ENCODE assay signal across 27 cellular contexts in the genomic region with DNA sequence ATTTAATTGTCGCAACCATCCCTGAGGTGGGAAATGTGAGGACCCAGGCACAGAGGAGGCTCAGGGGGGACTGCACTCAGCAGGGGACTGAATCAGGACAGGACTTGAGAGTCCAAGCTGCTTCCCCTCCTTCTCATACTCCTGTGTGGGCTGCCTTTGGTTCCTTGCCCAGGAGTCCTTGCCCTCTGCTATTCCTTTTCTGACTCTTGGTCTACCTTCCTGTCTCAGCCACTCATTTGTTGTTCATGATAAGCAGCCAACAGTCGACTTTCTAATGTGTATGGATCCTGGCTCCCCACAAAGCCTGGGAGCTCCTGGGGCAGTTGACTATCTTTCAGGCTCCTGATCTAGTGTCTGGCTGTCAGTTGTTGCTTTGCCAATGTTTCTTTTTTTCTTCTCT. TPM values are rescaled to one million over a fixed set of nuclear protein-coding genes. Genes with fewer than 3 reads are reported as not detected.
DNase-seq lines count a peak whose midpoint lies in the region; ATAC-seq, FAIRE-seq and TF ChIP-seq lines count a peak whose summit lies in the region.
"Had no signal": no experiment of that assay in that cellular context is flagged by ENCODE, and none has a peak within 500 bp of the region (broad histone marks: within the 10 kb centered on the region; RNA-seq: fewer than 3 reads in every experiment).

No MANE protein-coding gene starts in this region.

- H3K4me3 ChIP-seq in HepG2 (replicated peaks in 1 of 3; ENCODE audit: insufficient read depth in 1 of 3, low read depth in 2 of 3, low read length in 3 of 3) (no peak overlapping the region), Peyer's patch (no peak overlapping the region)
- H3K4me3 ChIP-seq: breast epithelium, pancreas had no signal

- intact Hi-C loops in Calu3 (cut with micrococcal nuclease; ENCODE audit: unreplicated experiment): no loop called here
- intact Hi-C loops in left cardiac atrium (cut with DNase I): no loop called here
- intact Hi-C loops in HepG2 (cut with micrococcal nuclease; ENCODE audit: unreplicated experiment): no loop called here

- TF ChIP-seq POLR2A in HepG2 (IDR thresholded peaks at IDR 0.05; ENCODE audit: insufficient read depth in 1 of 2, low read depth in 2 of 2, low read length in 2 of 2): no peak
- no peak for TF ChIP-seq POLR2A in Peyer's patch (IDR thresholded peaks at IDR 0.05)

- H3K4me1 Mint-ChIP-seq in Calu3 (ENCODE audit: low read depth, unreplicated experiment): peaks cover 71% of the 10 kb centered on the region
- H3K4me1 Mint-ChIP-seq in nephron progenitor cell: peaks cover 74% of the 10 kb centered on the region
- H3K4me1 Mint-ChIP-seq: CD4-positive, alpha-beta memory T cell had no signal

- H3K27ac Mint-ChIP-seq in Calu3 (ENCODE audit: unreplicated experiment) (peak overlapping the region; percentile 65), nephron progenitor cell (peak overlapping the region; percentile 81)
- H3K27ac Mint-ChIP-seq: CD4-positive, alpha-beta memory T cell; stimulated activated naive CD8-positive, alpha-beta T cell treated with anti-CD3 and anti-CD28 coated beads, Interleukin-15, Interleukin-2, amounts not matched to agents 100 ng/mL and 50 ng/mL, for 24 hours had no signal

- H3K9ac ChIP-seq in HepG2 (ENCODE audit: insufficient read depth, low read depth, low read length): no peak overlapping the region

- H3K27me3 ChIP-seq in HepG2 (ENCODE audit: control insufficient read depth in 1 of 2, insufficient read depth in 2 of 2, low read length in 2 of 2): no peaks in the 10 kb centered on the region
- no peaks in the 10 kb centered on the region for H3K27me3 ChIP-seq in Peyer's patch
- H3K27me3 ChIP-seq: breast epithelium, pancreas had no signal

- FAIRE-seq in HepG2 (lab: Jason Lieb, UNC): no peak
- FAIRE-seq: colon, pancreas, RCC 7860, small intestine had no signal

- no peaks in the 10 kb centered on the region for H3K79me2 ChIP-seq in HepG2 (ENCODE audit: insufficient read depth, low read length)

- 89% methylated on average over 2 of the region's 2 CpGs for WGBS in HepG2 (ENCODE audit: low lambda C conversion rate)

- H3K36me3 ChIP-seq in HepG2 (replicated peaks in 1 of 2; ENCODE audit: control insufficient read depth in 1 of 2, insufficient read depth in 2 of 2, low read length in 2 of 2) (no peaks in the 10 kb centered on the region), Peyer's patch (peaks cover 0 to 28% (median 0%) of the 10 kb centered on the region in 3 donors)
- H3K36me3 ChIP-seq: breast epithelium had no signal

- TF ChIP-seq CTCF in Calu3 (IDR thresholded peaks at IDR 0.05; ENCODE audit: unreplicated experiment) (no peak), nephron progenitor cell (IDR thresholded peaks at IDR 0.05) (no peak), HepG2 (CRISPR knock-in tag; IDR thresholded peaks at IDR 0.05) (no peak), Peyer's patch (IDR thresholded peaks at IDR 0.05) (no peak)

- BruUV-seq in Calu3 (replicated peaks; lab: Mats Ljungman, UMichigan) (no TSS peak), HepG2 (replicated peaks; lab: Mats Ljungman, UMichigan) (no TSS peak)

- H4K20me1 ChIP-seq in HepG2 (ENCODE audit: insufficient read depth, low read length): no peaks in the 10 kb centered on the region

- H3K9me3 Mint-ChIP-seq in Calu3 (ENCODE audit: low read depth, unreplicated experiment) (no peaks in the 10 kb centered on the region), nephron progenitor cell (no peaks in the 10 kb centered on the region)
- H3K9me3 Mint-ChIP-seq: neural crest cell; stimulated activated naive CD8-positive, alpha-beta T cell treated with anti-CD3 and anti-CD28 coated beads, Interleukin-15, Interleukin-2, amounts not matched to agents 100 ng/mL and 50 ng/mL, for 24 hours had no signal

- ATAC-seq in left cardiac atrium: peak in 1 of 2 donors; percentile 6
- no peak for ATAC-seq in HepG2
- no peak for ATAC-seq in GM19324 (IDR thresholded peaks at IDR 0.05; ENCODE audit: low FRiP score, unreplicated experiment)
- ATAC-seq: pancreas had no signal

- no peak overlapping the region for H3K4me2 ChIP-seq in HepG2 (ENCODE audit: low read depth, low read length)

- no peak overlapping the region for H2AFZ ChIP-seq in HepG2 (ENCODE audit: low read length)

- in situ Hi-C loops in HepG2 (cut with HindIII; ENCODE audit: extremely low pct_ligation_motif_present, low pct_unique_long_range_greater_than_20kb): no loop called here

- CTCF ChIA-PET in Calu3 (lab: Charles Lee) (interaction anchor here (0.6 to 1.1 kb wide), 5 partner anchors 9 to 1177 kb away, joined by 3 to 5 read pairs (median 3); no protein-coding TSS in a partner anchor), HepG2 (lab: Yijun Ruan, JAX; ENCODE audit: low intra/inter-chr PET ratio, low total read pairs) (no interaction called here)

- H3K4me1 ChIP-seq in HepG2 (ENCODE audit: insufficient read depth, low read length): peaks cover 23% of the 10 kb centered on the region
- H3K4me1 ChIP-seq in Peyer's patch: peaks cover 0 to 26% (median 3%) of the 10 kb centered on the region in 4 donors
- H3K4me1 ChIP-seq: breast epithelium had no signal

- TF ChIP-seq EP300 in HepG2 (IDR thresholded peaks at IDR 0.05; ENCODE audit: low read depth in 2 of 2, low read length in 2 of 2) (no peak), HepG2 (CRISPR knock-in tag; IDR thresholded peaks at IDR 0.05; ENCODE audit: borderline replicate concordance) (no peak)

- TF ChIP-seq RAD21 in HepG2 (CRISPR knock-in tag; IDR thresholded peaks at IDR 0.05): no peak

- DNase-seq in Calu3 (no peak), amniotic epithelial cell (ENCODE audit: low read depth) (peak; percentile 54), left cardiac atrium (peak; percentile 25), nephron progenitor cell (no peak), NCI-H128 (lab: John Stamatoyannopoulos, UW; ENCODE audit: unreplicated experiment) (no peak), HepG2 (ENCODE audit: low spot score) (no peak), Peyer's patch (no peak)
- DNase-seq: activated naive CD4-positive, alpha-beta T cell; activated T-cell treated with anti-CD3 and anti-CD28 coated beads, Interleukin-2, amount 50 U/mL, for 48 hours; AML-193; CD4-positive, alpha-beta memory T cell; DMS 273 treated with DMSO at 0.1 percent for 48 hours; effector CD8-positive, alpha-beta T cell; IMR-90; mammary epithelial cell; MV-4-11; NCI-H2107; NCI-H774; pancreas; retina; small intestine had no signal

- no peak overlapping the region for H3K27ac ChIP-seq in HepG2 (ENCODE audit: extremely low read length, insufficient read depth, low read length)
- H3K27ac ChIP-seq in Peyer's patch: peak overlapping the region in 1 of 4 donors; percentile 46
- H3K27ac ChIP-seq: breast epithelium, pancreas had no signal

- peaks cover 95% of the 10 kb centered on the region for H3K36me3 Mint-ChIP-seq in Calu3 (ENCODE audit: insufficient read depth, unreplicated experiment)
- peaks cover 5% of the 10 kb centered on the region for H3K36me3 Mint-ChIP-seq in nephron progenitor cell (ENCODE audit: low read depth)
- H3K36me3 Mint-ChIP-seq: CD4-positive, alpha-beta memory T cell had no signal

- H3K27me3 Mint-ChIP-seq in Calu3 (ENCODE audit: unreplicated experiment) (no peaks in the 10 kb centered on the region), nephron progenitor cell (ENCODE audit: low read depth, poor library complexity) (peaks cover 3% of the 10 kb centered on the region)

- peak overlapping the region; percentile 4 for H3K4me3 Mint-ChIP-seq in Calu3 (ENCODE audit: low read depth, unreplicated experiment)
- no peak overlapping the region for H3K4me3 Mint-ChIP-seq in nephron progenitor cell
- H3K4me3 Mint-ChIP-seq: neural crest cell; stimulated activated naive CD8-positive, alpha-beta T cell treated with anti-CD3 and anti-CD28 coated beads, Interleukin-15, Interleukin-2, amounts not matched to agents 100 ng/mL and 50 ng/mL, for 24 hours had no signal

- H3K9me3 ChIP-seq in HepG2 (ENCODE audit: low read length): no peaks in the 10 kb centered on the region
- H3K9me3 ChIP-seq in Peyer's patch: no peaks in the 10 kb centered on the region
- H3K9me3 ChIP-seq: breast epithelium, pancreas had no signal

- POLR2A ChIA-PET in HepG2 (lab: Yijun Ruan, JAX): no interaction called here

TF ChIP-seq in HepG2, 621 proteins besides CTCF, POLR2A, EP300 and RAD21 (continues in another document):
- TF ChIP-seq ZFP62 (CRISPR knock-in tag; IDR thresholded peaks at IDR 0.05): no peak

RNA-seq across cellular contexts. Expression of a gene that starts 28.3 kb away (rescaled TPM):
- total RNA-seq in Calu3 (2022) (54.6 and 58.4 TPM in 2 replicates), left cardiac atrium (10 to 100 TPM; 43.9 to 59.6 TPM), HepG2 (2016; rRNA removed; fragmentation: Illumina TruSeq; extraction: Trizol) (2.9 and 3.2 TPM in 2 replicates), Peyer's patch (100 to 1,000 TPM in 3 of 4 donors, 10 to 100 TPM in 1; 24.8 to 127 (median 114) TPM)
- 0.53 and 0.71 TPM in 2 replicates for total RNA-seq in HepG2 (2016; cell fraction: cytosol; rRNA removed; fragmentation: Illumina TruSeq; extraction: Trizol; ENCODE audit: low read depth)
- total RNA-seq in HepG2 (2016; cell fraction: insoluble cytoplasmic fraction; rRNA removed; fragmentation: Illumina TruSeq; extraction: Trizol): 2.5 and 3.4 TPM in 2 replicates
- total RNA-seq in HepG2 (2016; cell fraction: membrane; rRNA removed; fragmentation: Illumina TruSeq; extraction: Trizol): 2.1 and 2.4 TPM in 2 replicates
- 2.9 and 3.3 TPM in 2 replicates for total RNA-seq in HepG2 (2016; cell fraction: nucleus; rRNA removed; fragmentation: Illumina TruSeq; extraction: Trizol)
- 0.84 and 0.95 TPM in 2 replicates for polyA plus RNA-seq in HepG2 (2011; rRNA removed)
- 0.38 and 0.39 TPM in 2 replicates for polyA plus RNA-seq in HepG2 (2011; cell fraction: cytosol; rRNA removed)
- polyA plus RNA-seq in HepG2 (2011; cell fraction: nucleus; rRNA removed): 1.6 and 2.6 TPM in 2 replicates
- 0.52 and 0.87 TPM in 2 replicates for polyA plus RNA-seq in HepG2 (2012)
- 0.33 and 0.35 TPM in 2 replicates for polyA plus RNA-seq in HepG2 (2016; cell fraction: cytosol; fragmentation: Illumina TruSeq; extraction: Trizol; ENCODE audit: low read depth)
- 3.6 and 4.5 TPM in 2 replicates for polyA plus RNA-seq in HepG2 (2016; cell fraction: insoluble cytoplasmic fraction; fragmentation: Illumina TruSeq; extraction: Trizol; ENCODE audit: low read depth)
- polyA plus RNA-seq in HepG2 (2016; cell fraction: membrane; fragmentation: Illumina TruSeq; extraction: Trizol; ENCODE audit: low read depth): 0.98 and 1.2 TPM in 2 replicates
- 4.1 and 6.0 TPM in 2 replicates for polyA plus RNA-seq in HepG2 (2016; cell fraction: nucleus; fragmentation: Illumina TruSeq; extraction: Trizol; ENCODE audit: insufficient read depth, low read depth)
- 1.2 and 1.3 TPM in 2 replicates for polyA minus RNA-seq in HepG2 (2011; rRNA and poly(A)+ RNA removed; ENCODE audit: low replicate concordance)
- 0.89 and 1.1 TPM in 2 replicates for polyA minus RNA-seq in HepG2 (2011; cell fraction: cytosol; rRNA and poly(A)+ RNA removed)
- 2.0 and 3.2 TPM in 2 replicates for polyA minus RNA-seq in HepG2 (2011; cell fraction: nucleus; rRNA and poly(A)+ RNA removed)
- total RNA-seq: CD4-positive, alpha-beta memory T cell; neural crest cell had no signal
- polyA plus RNA-seq: CD4-positive, alpha-beta memory T cell had no signal

Comparison
In these comparisons a context has a peak if more than half of its experiments do, and no peak if none do; other contexts are left out.
1. DNase-seq: peak in amniotic epithelial cell (single experiment) and left cardiac atrium (single experiment); none in Calu3 (single experiment), nephron progenitor cell (single experiment), NCI-H128 (single experiment), HepG2 (single experiment) and Peyer's patch (0 of 3).
2. RNA of a gene that starts 28.3 kb away (total RNA-seq): 24.8 to 127 TPM in Peyer's patch, 43.9 to 59.6 TPM in left cardiac atrium and 54.6 to 58.4 TPM in Calu3; 0.53 to 3.4 TPM in HepG2; every median in the first group is over 4 times any median in the second.